Comparison of ENCODE assay signal across 1 cellular context in genomic region chr11:3796796-3797328, GRCh38.
TF ChIP-seq lines count a peak whose summit lies in the region.

No MANE protein-coding gene starts in this region.

TF ChIP-seq in H1, 55 proteins besides CTCF, POLR2A, EP300 and RAD21:
- TF ChIP-seq SUZ12 (IDR thresholded peaks at IDR 0.05; ENCODE audit: low read length) (no peak), CHD7 (IDR thresholded peaks at IDR 0.05; ENCODE audit: insufficient replicate concordance, low read length) (no peak), CBX8 (IDR thresholded peaks at IDR 0.05; ENCODE audit: borderline replicate concordance, low read depth, low read length) (no peak), RXRA (IDR thresholded peaks at IDR 0.05; ENCODE audit: insufficient read depth, low read depth, low read length) (no peak), SAP30 (IDR thresholded peaks at IDR 0.05; ENCODE audit: insufficient read depth, insufficient replicate concordance, low read length) (no peak)
